17 cellular contexts compared by ENCODE assay signal in the genomic region with DNA sequence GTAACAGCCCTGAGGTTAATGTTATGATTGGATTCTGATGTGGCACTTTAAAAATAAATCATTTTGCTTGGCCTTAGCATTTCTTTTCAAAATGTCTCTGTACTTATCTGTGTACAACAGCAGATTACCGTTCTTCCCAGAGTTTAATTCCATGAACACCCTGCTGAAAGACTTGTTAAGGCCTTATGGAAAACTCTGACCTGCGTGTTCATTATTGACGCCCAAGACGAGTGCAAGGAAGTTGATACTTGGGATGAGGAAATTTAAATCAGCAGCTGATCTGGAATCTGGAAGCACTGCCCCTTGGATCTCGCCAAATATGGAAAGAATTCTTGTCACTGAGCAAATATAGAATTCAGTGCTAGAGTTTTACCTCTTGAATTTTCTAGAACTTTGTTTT. TPM values are rescaled to one million over a fixed set of nuclear protein-coding genes. Genes with fewer than 3 reads are reported as not detected.
DNase-seq lines count a peak whose midpoint lies in the region; ATAC-seq and TF ChIP-seq lines count a peak whose summit lies in the region.
"Had no signal": no experiment of that assay in that cellular context is flagged by ENCODE, and none has a peak within 500 bp of the region (broad histone marks: within the 10 kb centered on the region; RNA-seq: fewer than 3 reads in every experiment).

No MANE protein-coding gene starts in this region.

- intact Hi-C loops in right lobe of liver (cut with DNase I) (no loop called here), thyroid gland (cut with DNase I) (no loop called here), vagina (cut with DNase I) (no loop called here)

- ATAC-seq in right lobe of liver: peak; percentile 22 to 29 (median 28)
- ATAC-seq: HCT116 had no signal

- H3F3A ChIP-seq in Loucy (ENCODE audit: low read depth): no peaks in the 10 kb centered on the region; the same call in 1 of the 2 replicates

- TF ChIP-seq POLR2A in right lobe of liver (IDR thresholded peaks at IDR 0.05) (no peak), thyroid gland (IDR thresholded peaks at IDR 0.05) (no peak), vagina (IDR thresholded peaks at IDR 0.05) (no peak), tibial nerve (IDR thresholded peaks at IDR 0.05) (no peak)

- H3K9ac ChIP-seq in Loucy (ENCODE audit: low read depth, low read length, poor library complexity, severe bottlenecking): peak overlapping the region; percentile 100

- H3K36me3 ChIP-seq in Loucy (ENCODE audit: insufficient read depth, low read length) (peaks cover 56% of the 10 kb centered on the region), right lobe of liver (no peaks in the 10 kb centered on the region), thyroid gland (no peaks in the 10 kb centered on the region), vagina (no peaks in the 10 kb centered on the region), tibial nerve (no peaks in the 10 kb centered on the region)
- H3K36me3 ChIP-seq: MG63, SJSA1 had no signal

- H3K27ac ChIP-seq in right lobe of liver (peak overlapping the region in 2 of 3 donors; percentile 1), thyroid gland (peak overlapping the region in 2 of 3 donors; percentile 6 to 40), vagina (no peak overlapping the region), tibial nerve (peak overlapping the region in 1 of 4 donors; percentile 50)
- H3K27ac ChIP-seq: RWPE1, SJSA1 had no signal

- H3K4me3 ChIP-seq in Loucy (ENCODE audit: low read length, poor library complexity, severe bottlenecking) (peak overlapping the region; percentile 96), right lobe of liver (no peak overlapping the region), thyroid gland (replicated peaks in 1 of 3) (no peak overlapping the region), vagina (no peak overlapping the region), tibial nerve (no peak overlapping the region)
- H3K4me3 ChIP-seq: MG63, SJSA1 had no signal

- WGBS in right lobe of liver (ENCODE audit: insufficient coverage, low coverage, low lambda C conversion rate, missing lambda C conversion rate): 38% methylated on average over 5 of the region's 5 CpGs
- 71 to 75% methylated on average over 5 of the region's 5 CpGs for WGBS in thyroid gland, 2 donors
- 57% methylated on average over 5 of the region's 5 CpGs for WGBS in tibial nerve, 2 donors

- H3K4me2 ChIP-seq in Loucy (ENCODE audit: low read depth, low read length, poor library complexity, severe bottlenecking): peak overlapping the region; percentile 91

- H3K9me2 ChIP-seq in Loucy (replicated peaks; ENCODE audit: low read depth, low read length): no peaks in the 10 kb centered on the region

- peaks cover 100% of the 10 kb centered on the region for H3K79me2 ChIP-seq in Loucy (ENCODE audit: insufficient read depth, low read length)

- H3K9me3 ChIP-seq in Loucy (ENCODE audit: insufficient read depth, low read depth, low read length): no peaks in the 10 kb centered on the region
- no peaks in the 10 kb centered on the region for H3K9me3 ChIP-seq in right lobe of liver
- H3K9me3 ChIP-seq in thyroid gland: no peaks in the 10 kb centered on the region
- H3K9me3 ChIP-seq in vagina: no peaks in the 10 kb centered on the region
- H3K9me3 ChIP-seq in tibial nerve: no peaks in the 10 kb centered on the region
- H3K9me3 ChIP-seq: MG63, SJSA1 had no signal

- no peaks in the 10 kb centered on the region for H3K27me3 ChIP-seq in Loucy (ENCODE audit: insufficient read depth, low read length, poor library complexity, severe bottlenecking)
- no peaks in the 10 kb centered on the region for H3K27me3 ChIP-seq in right lobe of liver
- no peaks in the 10 kb centered on the region for H3K27me3 ChIP-seq in thyroid gland
- no peaks in the 10 kb centered on the region for H3K27me3 ChIP-seq in vagina
- peaks cover 0 to 6% of the 10 kb centered on the region in 2 donors for H3K27me3 ChIP-seq in tibial nerve
- H3K27me3 ChIP-seq: MG63, SJSA1 had no signal

- H4K20me1 ChIP-seq in Loucy (ENCODE audit: insufficient read depth, low read length, poor library complexity, severe bottlenecking): peaks cover 50% of the 10 kb centered on the region

- H3K4me1 ChIP-seq in Loucy (ENCODE audit: insufficient read depth, low read length, poor library complexity, severe bottlenecking): peaks cover 80% of the 10 kb centered on the region
- H3K4me1 ChIP-seq in right lobe of liver: no peaks in the 10 kb centered on the region
- H3K4me1 ChIP-seq in thyroid gland: peaks cover 0 to 5% of the 10 kb centered on the region in 2 donors
- H3K4me1 ChIP-seq in vagina: peaks cover 17% of the 10 kb centered on the region
- H3K4me1 ChIP-seq in tibial nerve: no peaks in the 10 kb centered on the region

- TF ChIP-seq EP300 in tibial nerve (IDR thresholded peaks at IDR 0.05): peak in 1 of 2 donors; percentile 56

- H2AFZ ChIP-seq in Loucy (ENCODE audit: low read length): no peak overlapping the region

- DNase-seq in dermis blood vessel endothelial cell (peak; percentile 87), right lobe of liver (no peak), thyroid gland (no peak), vagina (ENCODE audit: extremely low spot score in 2 of 2) (no peak), tibial nerve (ENCODE audit: low spot score in 2 of 2) (no peak), NCI-H510A treated with DMSO at 0.1 percent for 48 hours (lab: John Stamatoyannopoulos, UW) (no peak)
- DNase-seq: C1 segment of cervical spinal cord, DMS53, MG63, NCI-H1105, NCI-H1694 treated with DMSO at 0.1 percent for 48 hours, NCI-H345, NCI-H69 had no signal

- TF ChIP-seq CTCF in Loucy (conservative IDR thresholded peaks at IDR 0.05; ENCODE audit: low read length) (no peak), right lobe of liver (IDR thresholded peaks at IDR 0.05) (no peak), thyroid gland (IDR thresholded peaks at IDR 0.05) (no peak), vagina (IDR thresholded peaks at IDR 0.05) (no peak), tibial nerve (IDR thresholded peaks at IDR 0.05) (no peak)

RNA-seq across cellular contexts. Expression of a gene that starts 6.7 kb away (rescaled TPM):
- total RNA-seq in dermis blood vessel endothelial cell (88.8 and 98.8 TPM in 2 replicates), right lobe of liver (1 to 10 TPM; 3.1 to 6.4 (median 5.2) TPM), thyroid gland (10 to 100 TPM in 3 of 4 donors, 1 to 10 TPM in 1; 9.9 to 25.1 (median 18.2) TPM), vagina (20.9 TPM), tibial nerve (10 to 100 TPM in 3 of 4 donors, 1 to 10 TPM in 1; 5.9 to 20.4 (median 17.6) TPM)
